Comparison of ENCODE assay signal across 9 cellular contexts in the genomic region with DNA sequence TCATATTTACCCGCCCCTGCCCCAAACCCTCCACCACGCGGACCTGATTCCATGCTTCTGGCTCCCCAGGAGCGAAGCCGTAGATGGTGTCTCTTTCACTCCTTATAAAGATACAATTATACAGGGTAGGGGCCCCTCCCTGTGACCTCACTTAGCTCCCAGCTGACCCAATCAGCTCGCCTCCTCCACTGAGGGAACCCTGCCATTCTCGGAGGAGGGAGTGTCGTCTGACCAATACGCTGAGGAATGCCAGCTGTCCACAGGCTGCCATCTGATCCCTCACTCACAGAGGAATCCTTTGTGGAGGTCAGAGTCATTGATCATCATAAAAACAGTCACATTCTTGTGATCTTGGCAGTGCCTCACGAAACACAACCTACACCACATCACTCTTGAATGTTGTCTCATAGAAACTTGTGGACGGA.
A peak's percentile ranks its signal among the peaks of the same experiment; 100 is the strongest.
DNase-seq lines count a peak whose midpoint lies in the region; ATAC-seq, FAIRE-seq and TF ChIP-seq lines count a peak whose summit lies in the region.
"Had no signal": no experiment of that assay in that cellular context is flagged by ENCODE, and none has a peak within 500 bp of the region (broad histone marks: within the 10 kb centered on the region; RNA-seq: fewer than 3 reads in every experiment).

No MANE protein-coding gene starts in this region.

- H3K4me1 ChIP-seq in left lung (no peaks in the 10 kb centered on the region), upper lobe of right lung (no peaks in the 10 kb centered on the region)

- TF ChIP-seq CTCF in bronchial epithelial cell (IDR thresholded peaks at IDR 0.05; ENCODE audit: insufficient read depth, low read length, severe bottlenecking) (no peak), left lung (IDR thresholded peaks at IDR 0.05) (no peak), upper lobe of right lung (IDR thresholded peaks at IDR 0.05) (no peak)

- H3K27ac ChIP-seq in left lung (no peak overlapping the region), upper lobe of right lung (no peak overlapping the region)
- H3K27ac ChIP-seq: BLaER1 had no signal

- H3K4me3 ChIP-seq in bronchial epithelial cell (ENCODE audit: low read depth, low read length) (no peak overlapping the region), left lung (no peak overlapping the region), upper lobe of right lung (no peak overlapping the region)
- H3K4me3 ChIP-seq: BLaER1 had no signal

- FAIRE-seq in bronchial epithelial cell (lab: Jason Lieb, UNC): peak; percentile 40

- peak; percentile 9 to 35 for DNase-seq in NCI-H524 (lab: John Stamatoyannopoulos, UW)
- DNase-seq in NCI-H524 treated with DMSO at 0.1 percent for 48 hours (lab: John Stamatoyannopoulos, UW): no peak
- peak; percentile 97 for DNase-seq in bronchial epithelial cell (ENCODE audit: low read depth)
- no peak for DNase-seq in left lung
- DNase-seq in upper lobe of right lung: no peak
- no peak for DNase-seq in NCI-H2171 (lab: John Stamatoyannopoulos, UW)
- DNase-seq in NCI-H446 (lab: John Stamatoyannopoulos, UW): no peak
- DNase-seq in cerebellum (ENCODE audit: low spot score): no peak

- H3K9me3 ChIP-seq in left lung (no peaks in the 10 kb centered on the region), upper lobe of right lung (no peaks in the 10 kb centered on the region)
- H3K9me3 ChIP-seq: BLaER1 had no signal

- H3K36me3 ChIP-seq in bronchial epithelial cell (ENCODE audit: control insufficient read depth, insufficient read depth, low read length): no peaks in the 10 kb centered on the region
- H3K36me3 ChIP-seq in left lung: no peaks in the 10 kb centered on the region
- H3K36me3 ChIP-seq in upper lobe of right lung: no peaks in the 10 kb centered on the region
- H3K36me3 ChIP-seq: BLaER1 had no signal

- intact Hi-C loops in left lung (cut with DNase I) (no loop called here), upper lobe of right lung (cut with DNase I) (no loop called here)

- ATAC-seq in left lung (peak; percentile 33), upper lobe of right lung (peak; percentile 25)

- H3K27me3 ChIP-seq in bronchial epithelial cell (ENCODE audit: control insufficient read depth, insufficient read depth, low read length): no peaks in the 10 kb centered on the region
- H3K27me3 ChIP-seq in left lung: peaks cover 0 to 22% of the 10 kb centered on the region in 2 donors
- no peaks in the 10 kb centered on the region for H3K27me3 ChIP-seq in upper lobe of right lung
- H3K27me3 ChIP-seq: BLaER1 had no signal

Comparison
In these comparisons a context has a peak if more than half of its experiments do, and no peak if none do; other contexts are left out.
1. DNase-seq: peak in NCI-H524 (2 of 2) and bronchial epithelial cell (single experiment); none in NCI-H524 treated with DMSO at 0.1 percent for 48 hours (single experiment), left lung (0 of 2), upper lobe of right lung (single experiment), NCI-H2171 (single experiment), NCI-H446 (0 of 2) and cerebellum (single experiment).